Comparison of ENCODE assay signal across 10 cellular contexts in the genomic region with DNA sequence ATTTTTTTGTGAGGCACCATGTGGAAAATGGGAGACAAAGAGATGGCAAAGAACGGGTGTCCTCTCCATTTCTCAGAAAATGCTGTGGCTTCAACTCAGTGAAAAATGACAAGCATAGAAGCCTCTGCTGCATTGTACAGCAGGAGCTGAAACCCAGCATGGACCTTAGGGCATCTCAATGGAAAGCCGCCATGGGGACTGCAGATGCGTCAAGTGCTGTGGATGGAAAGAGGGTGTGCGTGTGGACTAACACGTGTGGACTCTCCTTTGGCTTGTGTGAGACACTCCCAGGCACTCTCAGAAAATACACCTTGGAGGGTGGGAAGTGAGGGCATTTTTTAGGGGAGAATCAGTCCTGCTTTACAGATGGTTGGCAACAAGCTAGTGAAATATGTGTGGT. TPM values are rescaled to one million over a fixed set of nuclear protein-coding genes. Genes with fewer than 3 reads are reported as not detected.
A peak's percentile ranks its signal among the peaks of the same experiment; 100 is the strongest.
DNase-seq lines count a peak whose midpoint lies in the region; TF ChIP-seq lines count a peak whose summit lies in the region.
"Had no signal": no experiment of that assay in that cellular context is flagged by ENCODE, and none has a peak within 500 bp of the region (broad histone marks: within the 10 kb centered on the region; RNA-seq: fewer than 3 reads in every experiment).

No MANE protein-coding gene starts in this region.

- no peaks in the 10 kb centered on the region for H3K36me3 Mint-ChIP-seq in CD14-positive monocyte
- H3K36me3 Mint-ChIP-seq in dendritic cell treated with granulocyte-macrophage colony-stimulating factor and Interleukin-4, amounts not matched to agents 40 ng/mL and 50 ng/mL, for 4 days (ENCODE audit: low read depth) = peaks cover 14% of the 10 kb centered on the region

- intact Hi-C loops in CD14-positive monocyte (cut with micrococcal nuclease) = loop anchor here in 1 of 2 donors (10.0 kb wide), 1 partner anchor 90 kb away; a partner anchor contains a TSS
- intact Hi-C loops in dendritic cell treated with granulocyte-macrophage colony-stimulating factor and Interleukin-4, amounts not matched to agents 40 ng/mL and 50 ng/mL, for 4 days (cut with micrococcal nuclease) = loop anchor here (1.0 to 2.0 kb wide), 2 partner anchors 9 to 18 kb away; no protein-coding TSS in a partner anchor

- no peaks in the 10 kb centered on the region for H3K27me3 ChIP-seq in neutrophil

- peaks cover 76% of the 10 kb centered on the region for H3K4me1 Mint-ChIP-seq in CD14-positive monocyte
- peaks cover 68% of the 10 kb centered on the region for H3K4me1 Mint-ChIP-seq in dendritic cell treated with granulocyte-macrophage colony-stimulating factor and Interleukin-4, amounts not matched to agents 40 ng/mL and 50 ng/mL, for 4 days (ENCODE audit: low read depth)

- H3K27ac Mint-ChIP-seq in CD14-positive monocyte = peak overlapping the region; percentile 97 to 99 (median 99)
- H3K27ac Mint-ChIP-seq in dendritic cell treated with granulocyte-macrophage colony-stimulating factor and Interleukin-4, amounts not matched to agents 40 ng/mL and 50 ng/mL, for 4 days = peak overlapping the region; percentile 92

- H3K4me1 ChIP-seq in neutrophil (ENCODE audit: control insufficient read depth in 1 of 2, insufficient read depth in 1 of 2, low read depth in 1 of 2, low read length in 1 of 2) = peaks cover 85 to 86% of the 10 kb centered on the region in 2 experiments

- DNase-seq in CD14-positive monocyte (ENCODE audit: low spot score) (no peak), mucosa of gallbladder (ENCODE audit: low spot score) (no peak)
- DNase-seq in central memory CD4-positive, alpha-beta T cell = no peak
- DNase-seq in effector CD4-positive, alpha-beta T cell = no peak
- no peak for DNase-seq in stimulated activated CD8-positive, alpha-beta memory T cell treated with anti-CD3 and anti-CD28 coated beads, Interleukin-4, amount 100 ng/mL, for 48 hours
- DNase-seq: DMS79 treated with DMSO at 0.1 percent for 48 hours, NCI-H510A had no signal

- H3K9me3 ChIP-seq in KOPT-K1 (ENCODE audit: insufficient read depth, low read length, poor library complexity, severe bottlenecking) (no peaks in the 10 kb centered on the region), neutrophil (no peaks in the 10 kb centered on the region)

- TF ChIP-seq CTCF in CD14-positive monocyte (IDR thresholded peaks at IDR 0.05) = no peak
- no peak for TF ChIP-seq CTCF in neutrophil (IDR thresholded peaks at IDR 0.05)

- H3K27me3 Mint-ChIP-seq in CD14-positive monocyte (ENCODE audit: low read depth in 3 of 3) = peaks cover 0 to 2% (median 0%) of the 10 kb centered on the region in 3 donors
- no peaks in the 10 kb centered on the region for H3K27me3 Mint-ChIP-seq in dendritic cell treated with granulocyte-macrophage colony-stimulating factor and Interleukin-4, amounts not matched to agents 40 ng/mL and 50 ng/mL, for 4 days

- H3K27ac ChIP-seq in KOPT-K1 (ENCODE audit: low read depth, low read length, poor library complexity, severe bottlenecking) (peak overlapping the region; percentile 93), neutrophil (peak overlapping the region; percentile 98)

- H3K4me3 Mint-ChIP-seq in CD14-positive monocyte = no peak overlapping the region
- H3K4me3 Mint-ChIP-seq in dendritic cell treated with granulocyte-macrophage colony-stimulating factor and Interleukin-4, amounts not matched to agents 40 ng/mL and 50 ng/mL, for 4 days = no peak overlapping the region

- H3K36me3 ChIP-seq in KOPT-K1 (ENCODE audit: insufficient read depth, low read length) = no peaks in the 10 kb centered on the region
- H3K36me3 ChIP-seq in neutrophil = no peaks in the 10 kb centered on the region

- H3K9me3 Mint-ChIP-seq in CD14-positive monocyte = no peaks in the 10 kb centered on the region
- no peaks in the 10 kb centered on the region for H3K9me3 Mint-ChIP-seq in dendritic cell treated with granulocyte-macrophage colony-stimulating factor and Interleukin-4, amounts not matched to agents 40 ng/mL and 50 ng/mL, for 4 days

- H3K4me3 ChIP-seq in neutrophil (ENCODE audit: low read depth in 1 of 2, low read length in 1 of 2) = peak overlapping the region; percentile 90 to 96

RNA-seq across cellular contexts. Expression of a gene that starts 2.2 kb away (rescaled TPM):
- polyA plus RNA-seq in CD14-positive monocyte = 100 to 1,000 TPM; 555 to 603 TPM
- 64.4 TPM for total RNA-seq in mucosa of gallbladder
